Comparison of ENCODE assay signal across 1 cellular context in the genomic region with DNA sequence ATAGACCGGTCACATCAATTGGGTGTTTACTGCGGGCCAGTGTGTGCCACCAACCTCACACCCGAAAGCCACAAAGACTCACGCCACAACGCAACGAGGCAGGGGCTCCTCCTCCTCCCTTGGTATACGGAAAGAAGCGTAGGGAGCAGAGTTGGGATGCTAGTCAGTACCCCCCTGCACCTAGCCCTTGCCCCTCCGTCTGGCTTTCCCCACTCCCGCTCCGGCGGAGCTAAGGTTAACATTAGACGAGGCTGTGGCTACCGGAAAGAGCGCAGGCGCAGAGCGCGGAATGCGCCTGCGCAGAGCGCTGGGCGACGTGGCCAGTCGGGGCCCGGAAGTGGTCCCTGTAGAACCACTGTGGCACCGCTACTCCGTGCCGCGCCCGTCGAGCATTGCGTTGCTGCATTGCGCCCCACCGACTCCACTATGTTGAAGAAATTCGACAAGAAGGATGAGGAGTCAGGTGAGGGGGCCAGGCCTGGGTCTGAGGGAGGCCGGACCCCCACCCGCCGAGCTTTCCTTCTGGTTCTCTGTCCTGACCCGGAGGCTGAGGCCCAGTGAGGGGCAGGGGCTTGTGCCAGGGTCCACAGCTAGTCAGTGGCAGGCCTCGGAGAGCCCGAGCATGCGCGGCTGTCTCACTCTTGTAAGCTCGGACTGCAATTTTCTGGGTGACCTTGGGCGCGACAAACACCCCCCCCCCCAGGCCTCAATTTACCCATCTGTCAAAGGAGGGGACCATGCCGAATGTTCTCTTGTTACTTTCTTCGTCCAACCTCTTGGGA.
TF ChIP-seq lines count a peak whose summit lies in the region.

A gene with protein sequence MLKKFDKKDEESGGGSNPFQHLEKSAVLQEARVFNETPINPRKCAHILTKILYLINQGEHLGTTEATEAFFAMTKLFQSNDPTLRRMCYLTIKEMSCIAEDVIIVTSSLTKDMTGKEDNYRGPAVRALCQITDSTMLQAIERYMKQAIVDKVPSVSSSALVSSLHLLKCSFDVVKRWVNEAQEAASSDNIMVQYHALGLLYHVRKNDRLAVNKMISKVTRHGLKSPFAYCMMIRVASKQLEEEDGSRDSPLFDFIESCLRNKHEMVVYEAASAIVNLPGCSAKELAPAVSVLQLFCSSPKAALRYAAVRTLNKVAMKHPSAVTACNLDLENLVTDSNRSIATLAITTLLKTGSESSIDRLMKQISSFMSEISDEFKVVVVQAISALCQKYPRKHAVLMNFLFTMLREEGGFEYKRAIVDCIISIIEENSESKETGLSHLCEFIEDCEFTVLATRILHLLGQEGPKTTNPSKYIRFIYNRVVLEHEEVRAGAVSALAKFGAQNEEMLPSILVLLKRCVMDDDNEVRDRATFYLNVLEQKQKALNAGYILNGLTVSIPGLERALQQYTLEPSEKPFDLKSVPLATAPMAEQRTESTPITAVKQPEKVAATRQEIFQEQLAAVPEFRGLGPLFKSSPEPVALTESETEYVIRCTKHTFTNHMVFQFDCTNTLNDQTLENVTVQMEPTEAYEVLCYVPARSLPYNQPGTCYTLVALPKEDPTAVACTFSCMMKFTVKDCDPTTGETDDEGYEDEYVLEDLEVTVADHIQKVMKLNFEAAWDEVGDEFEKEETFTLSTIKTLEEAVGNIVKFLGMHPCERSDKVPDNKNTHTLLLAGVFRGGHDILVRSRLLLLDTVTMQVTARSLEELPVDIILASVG (plus strand): TSS at position 323 of the 782 bp plus-strand sequence. CDS start 104 bp downstream, at position 427.

TF ChIP-seq in HepG2, 621 proteins besides CTCF, POLR2A, EP300 and RAD21 (continued from another document and continues in another):
- TF ChIP-seq, protein P1, sequence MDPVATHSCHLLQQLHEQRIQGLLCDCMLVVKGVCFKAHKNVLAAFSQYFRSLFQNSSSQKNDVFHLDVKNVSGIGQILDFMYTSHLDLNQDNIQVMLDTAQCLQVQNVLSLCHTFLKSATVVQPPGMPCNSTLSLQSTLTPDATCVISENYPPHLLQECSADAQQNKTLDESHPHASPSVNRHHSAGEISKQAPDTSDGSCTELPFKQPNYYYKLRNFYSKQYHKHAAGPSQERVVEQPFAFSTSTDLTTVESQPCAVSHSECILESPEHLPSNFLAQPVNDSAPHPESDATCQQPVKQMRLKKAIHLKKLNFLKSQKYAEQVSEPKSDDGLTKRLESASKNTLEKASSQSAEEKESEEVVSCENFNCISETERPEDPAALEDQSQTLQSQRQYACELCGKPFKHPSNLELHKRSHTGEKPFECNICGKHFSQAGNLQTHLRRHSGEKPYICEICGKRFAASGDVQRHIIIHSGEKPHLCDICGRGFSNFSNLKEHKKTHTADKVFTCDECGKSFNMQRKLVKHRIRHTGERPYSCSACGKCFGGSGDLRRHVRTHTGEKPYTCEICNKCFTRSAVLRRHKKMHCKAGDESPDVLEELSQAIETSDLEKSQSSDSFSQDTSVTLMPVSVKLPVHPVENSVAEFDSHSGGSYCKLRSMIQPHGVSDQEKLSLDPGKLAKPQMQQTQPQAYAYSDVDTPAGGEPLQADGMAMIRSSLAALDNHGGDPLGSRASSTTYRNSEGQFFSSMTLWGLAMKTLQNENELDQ (CRISPR knock-in tag; IDR thresholded peaks at IDR 0.05; ENCODE audit: borderline replicate concordance) = no peak
- no peak for TF ChIP-seq ONECUT2 (CRISPR knock-in tag; IDR thresholded peaks at IDR 0.05)
- TF ChIP-seq, protein P2, sequence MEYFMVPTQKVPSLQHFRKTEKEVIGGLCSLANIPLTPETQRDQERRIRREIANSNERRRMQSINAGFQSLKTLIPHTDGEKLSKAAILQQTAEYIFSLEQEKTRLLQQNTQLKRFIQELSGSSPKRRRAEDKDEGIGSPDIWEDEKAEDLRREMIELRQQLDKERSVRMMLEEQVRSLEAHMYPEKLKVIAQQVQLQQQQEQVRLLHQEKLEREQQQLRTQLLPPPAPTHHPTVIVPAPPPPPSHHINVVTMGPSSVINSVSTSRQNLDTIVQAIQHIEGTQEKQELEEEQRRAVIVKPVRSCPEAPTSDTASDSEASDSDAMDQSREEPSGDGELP (IDR thresholded peaks at IDR 0.05; ENCODE audit: borderline replicate concordance, low read depth) = no peak
- no peak for TF ChIP-seq EHMT2 (IDR thresholded peaks at IDR 0.05; ENCODE audit: borderline replicate concordance, low read depth, low read length)
- peak in 1 of 2 experiments; percentile 44; a peak in 1 of 4 replicates for TF ChIP-seq KLF16 (CRISPR knock-in tag; IDR thresholded peaks at IDR 0.05)
- TF ChIP-seq, protein P3, sequence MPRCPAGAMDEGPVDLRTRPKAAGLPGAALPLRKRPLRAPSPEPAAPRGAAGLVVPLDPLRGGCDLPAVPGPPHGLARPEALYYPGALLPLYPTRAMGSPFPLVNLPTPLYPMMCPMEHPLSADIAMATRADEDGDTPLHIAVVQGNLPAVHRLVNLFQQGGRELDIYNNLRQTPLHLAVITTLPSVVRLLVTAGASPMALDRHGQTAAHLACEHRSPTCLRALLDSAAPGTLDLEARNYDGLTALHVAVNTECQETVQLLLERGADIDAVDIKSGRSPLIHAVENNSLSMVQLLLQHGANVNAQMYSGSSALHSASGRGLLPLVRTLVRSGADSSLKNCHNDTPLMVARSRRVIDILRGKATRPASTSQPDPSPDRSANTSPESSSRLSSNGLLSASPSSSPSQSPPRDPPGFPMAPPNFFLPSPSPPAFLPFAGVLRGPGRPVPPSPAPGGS (CRISPR knock-in tag; IDR thresholded peaks at IDR 0.05) = peak; percentile 70; the same call in 1 of the 2 replicates
- TF ChIP-seq, protein P4, sequence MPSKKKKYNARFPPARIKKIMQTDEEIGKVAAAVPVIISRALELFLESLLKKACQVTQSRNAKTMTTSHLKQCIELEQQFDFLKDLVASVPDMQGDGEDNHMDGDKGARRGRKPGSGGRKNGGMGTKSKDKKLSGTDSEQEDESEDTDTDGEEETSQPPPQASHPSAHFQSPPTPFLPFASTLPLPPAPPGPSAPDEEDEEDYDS (CRISPR knock-in tag; IDR thresholded peaks at IDR 0.05) = peak; percentile 71
- peak; percentile 99 for TF ChIP-seq PHF8 (CRISPR knock-in tag; IDR thresholded peaks at IDR 0.05)
- TF ChIP-seq, protein P5, sequence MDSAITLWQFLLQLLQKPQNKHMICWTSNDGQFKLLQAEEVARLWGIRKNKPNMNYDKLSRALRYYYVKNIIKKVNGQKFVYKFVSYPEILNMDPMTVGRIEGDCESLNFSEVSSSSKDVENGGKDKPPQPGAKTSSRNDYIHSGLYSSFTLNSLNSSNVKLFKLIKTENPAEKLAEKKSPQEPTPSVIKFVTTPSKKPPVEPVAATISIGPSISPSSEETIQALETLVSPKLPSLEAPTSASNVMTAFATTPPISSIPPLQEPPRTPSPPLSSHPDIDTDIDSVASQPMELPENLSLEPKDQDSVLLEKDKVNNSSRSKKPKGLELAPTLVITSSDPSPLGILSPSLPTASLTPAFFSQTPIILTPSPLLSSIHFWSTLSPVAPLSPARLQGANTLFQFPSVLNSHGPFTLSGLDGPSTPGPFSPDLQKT (CRISPR knock-in tag; IDR thresholded peaks at IDR 0.05; ENCODE audit: borderline replicate concordance) = no peak; the same call in 1 of the 2 replicates
- 0 out of 2 replicates have a peak, but pooled peaks have one; percentile 13 for TF ChIP-seq ATF1 (CRISPR knock-in tag; IDR thresholded peaks at IDR 0.05)
- no peak for TF ChIP-seq PAF1 (CRISPR knock-in tag; IDR thresholded peaks at IDR 0.05)
- peak; percentile 10; the same call in 1 of the 2 replicates for TF ChIP-seq ZNF441 (CRISPR knock-in tag; IDR thresholded peaks at IDR 0.05; ENCODE audit: borderline replicate concordance)
- 0 out of 2 replicates have a peak, but pooled peaks have one; percentile 33 for TF ChIP-seq ZNF879 (CRISPR knock-in tag; IDR thresholded peaks at IDR 0.05)
- TF ChIP-seq, protein P6, sequence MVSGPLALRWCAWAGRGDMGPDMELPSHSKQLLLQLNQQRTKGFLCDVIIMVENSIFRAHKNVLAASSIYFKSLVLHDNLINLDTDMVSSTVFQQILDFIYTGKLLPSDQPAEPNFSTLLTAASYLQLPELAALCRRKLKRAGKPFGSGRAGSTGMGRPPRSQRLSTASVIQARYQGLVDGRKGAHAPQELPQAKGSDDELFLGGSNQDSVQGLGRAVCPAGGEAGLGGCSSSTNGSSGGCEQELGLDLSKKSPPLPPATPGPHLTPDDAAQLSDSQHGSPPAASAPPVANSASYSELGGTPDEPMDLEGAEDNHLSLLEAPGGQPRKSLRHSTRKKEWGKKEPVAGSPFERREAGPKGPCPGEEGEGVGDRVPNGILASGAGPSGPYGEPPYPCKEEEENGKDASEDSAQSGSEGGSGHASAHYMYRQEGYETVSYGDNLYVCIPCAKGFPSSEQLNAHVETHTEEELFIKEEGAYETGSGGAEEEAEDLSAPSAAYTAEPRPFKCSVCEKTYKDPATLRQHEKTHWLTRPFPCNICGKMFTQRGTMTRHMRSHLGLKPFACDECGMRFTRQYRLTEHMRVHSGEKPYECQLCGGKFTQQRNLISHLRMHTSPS (CRISPR knock-in tag; IDR thresholded peaks at IDR 0.05; ENCODE audit: low read depth) = no peak; the same call in 1 of the 2 replicates
- peak; percentile 90; the same call in 1 of the 2 replicates for TF ChIP-seq ARID2 (CRISPR knock-in tag; IDR thresholded peaks at IDR 0.05; ENCODE audit: borderline replicate concordance)
- TF ChIP-seq, protein P7, sequence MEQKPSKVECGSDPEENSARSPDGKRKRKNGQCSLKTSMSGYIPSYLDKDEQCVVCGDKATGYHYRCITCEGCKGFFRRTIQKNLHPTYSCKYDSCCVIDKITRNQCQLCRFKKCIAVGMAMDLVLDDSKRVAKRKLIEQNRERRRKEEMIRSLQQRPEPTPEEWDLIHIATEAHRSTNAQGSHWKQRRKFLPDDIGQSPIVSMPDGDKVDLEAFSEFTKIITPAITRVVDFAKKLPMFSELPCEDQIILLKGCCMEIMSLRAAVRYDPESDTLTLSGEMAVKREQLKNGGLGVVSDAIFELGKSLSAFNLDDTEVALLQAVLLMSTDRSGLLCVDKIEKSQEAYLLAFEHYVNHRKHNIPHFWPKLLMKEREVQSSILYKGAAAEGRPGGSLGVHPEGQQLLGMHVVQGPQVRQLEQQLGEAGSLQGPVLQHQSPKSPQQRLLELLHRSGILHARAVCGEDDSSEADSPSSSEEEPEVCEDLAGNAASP (CRISPR knock-in tag; IDR thresholded peaks at IDR 0.05; ENCODE audit: borderline replicate concordance) = no peak
- TF ChIP-seq ZNF292 (CRISPR knock-in tag; IDR thresholded peaks at IDR 0.05; ENCODE audit: borderline replicate concordance, low read depth) = peak; percentile 69; the same call in 1 of the 2 replicates
- 0 out of 2 replicates have a peak, but pooled peaks have one; percentile 14 for TF ChIP-seq ZNF331 (CRISPR knock-in tag; IDR thresholded peaks at IDR 0.05)
- TF ChIP-seq MTF2 (CRISPR knock-in tag; IDR thresholded peaks at IDR 0.05; ENCODE audit: borderline replicate concordance) = peak; percentile 31; the same call in 1 of the 2 replicates
- TF ChIP-seq, protein P8, sequence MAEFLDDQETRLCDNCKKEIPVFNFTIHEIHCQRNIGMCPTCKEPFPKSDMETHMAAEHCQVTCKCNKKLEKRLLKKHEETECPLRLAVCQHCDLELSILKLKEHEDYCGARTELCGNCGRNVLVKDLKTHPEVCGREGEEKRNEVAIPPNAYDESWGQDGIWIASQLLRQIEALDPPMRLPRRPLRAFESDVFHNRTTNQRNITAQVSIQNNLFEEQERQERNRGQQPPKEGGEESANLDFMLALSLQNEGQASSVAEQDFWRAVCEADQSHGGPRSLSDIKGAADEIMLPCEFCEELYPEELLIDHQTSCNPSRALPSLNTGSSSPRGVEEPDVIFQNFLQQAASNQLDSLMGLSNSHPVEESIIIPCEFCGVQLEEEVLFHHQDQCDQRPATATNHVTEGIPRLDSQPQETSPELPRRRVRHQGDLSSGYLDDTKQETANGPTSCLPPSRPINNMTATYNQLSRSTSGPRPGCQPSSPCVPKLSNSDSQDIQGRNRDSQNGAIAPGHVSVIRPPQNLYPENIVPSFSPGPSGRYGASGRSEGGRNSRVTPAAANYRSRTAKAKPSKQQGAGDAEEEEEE (CRISPR knock-in tag; IDR thresholded peaks at IDR 0.05; ENCODE audit: borderline replicate concordance) = peak; percentile 90
- TF ChIP-seq, protein P9, sequence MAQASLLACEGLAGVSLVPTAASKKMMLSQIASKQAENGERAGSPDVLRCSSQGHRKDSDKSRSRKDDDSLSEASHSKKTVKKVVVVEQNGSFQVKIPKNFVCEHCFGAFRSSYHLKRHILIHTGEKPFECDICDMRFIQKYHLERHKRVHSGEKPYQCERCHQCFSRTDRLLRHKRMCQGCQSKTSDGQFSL (CRISPR knock-in tag; IDR thresholded peaks at IDR 0.05) = no peak
- TF ChIP-seq ZNF678 (CRISPR knock-in tag; IDR thresholded peaks at IDR 0.05) = peak; percentile 71; the same call in 1 of the 2 replicates
- TF ChIP-seq TARDBP (CRISPR knock-in tag; IDR thresholded peaks at IDR 0.05) = peak; percentile 51
- TF ChIP-seq POLR2AphosphoS5 (IDR thresholded peaks at IDR 0.05; ENCODE audit: low read depth, low read length) = peak; percentile 94
- TF ChIP-seq, protein P10, sequence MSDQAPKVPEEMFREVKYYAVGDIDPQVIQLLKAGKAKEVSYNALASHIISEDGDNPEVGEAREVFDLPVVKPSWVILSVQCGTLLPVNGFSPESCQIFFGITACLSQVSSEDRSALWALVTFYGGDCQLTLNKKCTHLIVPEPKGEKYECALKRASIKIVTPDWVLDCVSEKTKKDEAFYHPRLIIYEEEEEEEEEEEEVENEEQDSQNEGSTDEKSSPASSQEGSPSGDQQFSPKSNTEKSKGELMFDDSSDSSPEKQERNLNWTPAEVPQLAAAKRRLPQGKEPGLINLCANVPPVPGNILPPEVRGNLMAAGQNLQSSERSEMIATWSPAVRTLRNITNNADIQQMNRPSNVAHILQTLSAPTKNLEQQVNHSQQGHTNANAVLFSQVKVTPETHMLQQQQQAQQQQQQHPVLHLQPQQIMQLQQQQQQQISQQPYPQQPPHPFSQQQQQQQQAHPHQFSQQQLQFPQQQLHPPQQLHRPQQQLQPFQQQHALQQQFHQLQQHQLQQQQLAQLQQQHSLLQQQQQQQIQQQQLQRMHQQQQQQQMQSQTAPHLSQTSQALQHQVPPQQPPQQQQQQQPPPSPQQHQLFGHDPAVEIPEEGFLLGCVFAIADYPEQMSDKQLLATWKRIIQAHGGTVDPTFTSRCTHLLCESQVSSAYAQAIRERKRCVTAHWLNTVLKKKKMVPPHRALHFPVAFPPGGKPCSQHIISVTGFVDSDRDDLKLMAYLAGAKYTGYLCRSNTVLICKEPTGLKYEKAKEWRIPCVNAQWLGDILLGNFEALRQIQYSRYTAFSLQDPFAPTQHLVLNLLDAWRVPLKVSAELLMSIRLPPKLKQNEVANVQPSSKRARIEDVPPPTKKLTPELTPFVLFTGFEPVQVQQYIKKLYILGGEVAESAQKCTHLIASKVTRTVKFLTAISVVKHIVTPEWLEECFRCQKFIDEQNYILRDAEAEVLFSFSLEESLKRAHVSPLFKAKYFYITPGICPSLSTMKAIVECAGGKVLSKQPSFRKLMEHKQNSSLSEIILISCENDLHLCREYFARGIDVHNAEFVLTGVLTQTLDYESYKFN (CRISPR knock-in tag; conservative IDR thresholded peaks at IDR 0.05) = peak; percentile 37; the same call in 1 of the 2 replicates
- peak; percentile 9 for TF ChIP-seq HNRNPH1 (optimal IDR thresholded peaks at IDR 0.05; ENCODE audit: low read depth, low read length)
- TF ChIP-seq, protein P11, sequence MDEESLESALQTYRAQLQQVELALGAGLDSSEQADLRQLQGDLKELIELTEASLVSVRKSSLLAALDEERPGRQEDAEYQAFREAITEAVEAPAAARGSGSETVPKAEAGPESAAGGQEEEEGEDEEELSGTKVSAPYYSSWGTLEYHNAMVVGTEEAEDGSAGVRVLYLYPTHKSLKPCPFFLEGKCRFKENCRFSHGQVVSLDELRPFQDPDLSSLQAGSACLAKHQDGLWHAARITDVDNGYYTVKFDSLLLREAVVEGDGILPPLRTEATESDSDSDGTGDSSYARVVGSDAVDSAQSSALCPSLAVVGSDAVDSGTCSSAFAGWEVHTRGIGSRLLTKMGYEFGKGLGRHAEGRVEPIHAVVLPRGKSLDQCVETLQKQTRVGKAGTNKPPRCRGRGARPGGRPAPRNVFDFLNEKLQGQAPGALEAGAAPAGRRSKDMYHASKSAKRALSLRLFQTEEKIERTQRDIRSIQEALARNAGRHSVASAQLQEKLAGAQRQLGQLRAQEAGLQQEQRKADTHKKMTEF (CRISPR knock-in tag; IDR thresholded peaks at IDR 0.05) = peak; percentile 82
- peak; percentile 81; the same call in 1 of the 2 replicates for TF ChIP-seq YEATS2 (CRISPR knock-in tag; IDR thresholded peaks at IDR 0.05; ENCODE audit: borderline replicate concordance)
- TF ChIP-seq MLLT10 (CRISPR knock-in tag; IDR thresholded peaks at IDR 0.05) = 0 out of 2 replicates have a peak, but pooled peaks have one; percentile 66
